18 cellular contexts compared by ENCODE assay signal in the genomic region with DNA sequence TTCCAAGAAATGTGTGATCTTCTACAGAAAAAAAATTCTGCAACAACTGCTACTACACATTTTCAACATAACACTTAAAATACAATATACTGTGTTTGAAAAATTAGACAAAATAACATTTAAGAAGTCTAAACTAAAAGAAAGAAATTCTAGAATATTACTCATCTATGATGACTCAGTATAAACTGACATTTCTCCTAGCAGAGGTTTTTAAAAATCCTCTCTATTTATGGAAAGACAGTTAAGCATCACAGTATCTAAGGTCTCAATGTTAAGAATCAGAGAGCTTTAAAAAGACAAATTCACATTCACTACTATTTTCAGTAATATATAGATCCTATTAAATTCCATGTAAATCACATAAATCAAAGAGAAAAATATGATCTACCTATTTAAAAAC.
A peak's percentile ranks its signal among the peaks of the same experiment; 100 is the strongest.
DNase-seq lines count a peak whose midpoint lies in the region; ATAC-seq and TF ChIP-seq lines count a peak whose summit lies in the region.
"Had no signal": no experiment of that assay in that cellular context is flagged by ENCODE, and none has a peak within 500 bp of the region (broad histone marks: within the 10 kb centered on the region; RNA-seq: fewer than 3 reads in every experiment).

No MANE protein-coding gene starts in this region.

- H3K4me1 ChIP-seq in PC-3 (ENCODE audit: insufficient read depth, low read length) (peaks cover 20% of the 10 kb centered on the region), Karpas-422 (ENCODE audit: low read length) (no peaks in the 10 kb centered on the region)
- H3K4me1 ChIP-seq: sigmoid colon had no signal

- no peak overlapping the region for H3K9ac ChIP-seq in PC-3 (ENCODE audit: low read length)
- no peak overlapping the region for H3K9ac ChIP-seq in Karpas-422 (ENCODE audit: low read length)

- no peaks in the 10 kb centered on the region for H3K27me3 ChIP-seq in PC-3 (ENCODE audit: low read length)
- H3K27me3 ChIP-seq in Karpas-422 (ENCODE audit: low read length), result no peaks in the 10 kb centered on the region
- H3K27me3 ChIP-seq: sigmoid colon had no signal

- H3F3A ChIP-seq in PC-3 (ENCODE audit: low read length, unreplicated experiment), result no peaks in the 10 kb centered on the region

- DNase-seq in AG20443 (ENCODE audit: low spot score), result peak; percentile 14
- DNase-seq in PC-3, result peak; percentile 32
- peak; percentile 16 for DNase-seq in dedifferentiated amniotic fluid mesenchymal stem cell (ENCODE audit: extremely low spot score)
- DNase-seq in myocyte (ENCODE audit: low read depth), result peak; percentile 28
- DNase-seq in Karpas-422, result no peak
- DNase-seq in activated effector memory CD4-positive, alpha-beta T cell treated with Interleukin-2 at 50 U/mL for 16 hours, result no peak
- no peak for DNase-seq in hippocampal formation (lab: John Stamatoyannopoulos, UW)
- DNase-seq: activated CD4-positive, alpha-beta T cell treated with anti-CD3 and anti-CD28 coated beads, Interleukin-2, amount 50 U/mL, for 4 hours; Calu3; H9; mammary epithelial cell; naive B cell; NCI-H1694; sigmoid colon; T1000 had no signal

- H3K4me3 ChIP-seq in PC-3 (ENCODE audit: low read length), result no peak overlapping the region
- no peak overlapping the region for H3K4me3 ChIP-seq in Karpas-422 (ENCODE audit: low read length)
- H3K4me3 ChIP-seq: sigmoid colon had no signal

- peak overlapping the region; percentile 23; the same call in 1 of the 2 replicates for H3K4me2 ChIP-seq in PC-3 (ENCODE audit: low read length)
- H3K4me2 ChIP-seq in Karpas-422 (ENCODE audit: low read depth, low read length, poor library complexity, severe bottlenecking), result no peak overlapping the region

- peaks cover 33% of the 10 kb centered on the region for H3K36me3 ChIP-seq in PC-3 (ENCODE audit: low read depth, low read length)
- no peaks in the 10 kb centered on the region for H3K36me3 ChIP-seq in Karpas-422 (ENCODE audit: insufficient read depth, low read length)

- H3K79me2 ChIP-seq in PC-3 (ENCODE audit: low read length) (peaks cover 8% of the 10 kb centered on the region; the same call in 1 of the 2 replicates), Karpas-422 (ENCODE audit: low read length) (no peaks in the 10 kb centered on the region)

- H4K20me1 ChIP-seq in PC-3 (ENCODE audit: low read length) (no peaks in the 10 kb centered on the region), Karpas-422 (ENCODE audit: insufficient read depth, low read depth, low read length) (no peaks in the 10 kb centered on the region)

- no TSS peak for BruUV-seq in PC-3 (replicated peaks; lab: Mats Ljungman, UMichigan)

- intact Hi-C loops in PC-3 (cut with micrococcal nuclease), result loop anchor here (5.0 kb wide), 1 partner anchor 63 kb away; a partner anchor contains a TSS

- peak; percentile 71 for ATAC-seq in PC-3
- no peak for ATAC-seq in GM21529 (IDR thresholded peaks at IDR 0.05; ENCODE audit: unreplicated experiment)
- ATAC-seq: WTC11 had no signal

- POLR2A ChIA-PET in PC-3 (lab: Charles Lee; ENCODE audit: unreplicated experiment), result no interaction called here

- CTCF ChIA-PET in PC-3 (lab: Charles Lee), result no interaction called here

- H3K9me3 ChIP-seq in PC-3 (ENCODE audit: low read length) (no peaks in the 10 kb centered on the region), Karpas-422 (ENCODE audit: low read length) (no peaks in the 10 kb centered on the region)
- H3K9me3 ChIP-seq: sigmoid colon had no signal

- peak overlapping the region; percentile 7; the same call in 1 of the 2 replicates for H3K27ac ChIP-seq in PC-3 (ENCODE audit: low read length)
- H3K27ac ChIP-seq in Karpas-422 (ENCODE audit: low read length), result no peak overlapping the region
- H3K27ac ChIP-seq: C4-2B, sigmoid colon had no signal

- H3K9me2 ChIP-seq in PC-3 (replicated peaks; ENCODE audit: low read length), result no peaks in the 10 kb centered on the region
- no peaks in the 10 kb centered on the region for H3K9me2 ChIP-seq in Karpas-422 (replicated peaks; ENCODE audit: insufficient read depth, low read length)

- TF ChIP-seq CTCF in PC-3 (conservative IDR thresholded peaks at IDR 0.05; ENCODE audit: low read depth, low read length), result no peak

- H2AFZ ChIP-seq in PC-3 (ENCODE audit: low read length), result no peak overlapping the region
- H2AFZ ChIP-seq in Karpas-422 (ENCODE audit: low read length), result no peak overlapping the region

Comparison
In these comparisons a context has a peak if more than half of its experiments do, and no peak if none do; other contexts are left out.
1. DNase-seq: peak in AG20443 (single experiment), PC-3 (single experiment), dedifferentiated amniotic fluid mesenchymal stem cell (single experiment) and myocyte (single experiment); none in Karpas-422 (single experiment), activated effector memory CD4-positive, alpha-beta T cell treated with Interleukin-2 at 50 U/mL for 16 hours (single experiment) and hippocampal formation (0 of 2).